36 cellular contexts compared by ENCODE assay signal in genomic region chr14:89319687-89320086, GRCh38.
"Had no signal": no experiment of that assay in that cellular context is flagged by ENCODE, and none has a peak within 500 bp of the region (broad histone marks: within the 10 kb centered on the region; RNA-seq: fewer than 3 reads in every experiment).

No MANE protein-coding gene starts in this region.

- H3K4me2 ChIP-seq: PC-9 had no signal

- H3K27me3 Mint-ChIP-seq: activated CD8-positive, alpha-beta T cell treated with anti-CD3 and anti-CD28 coated beads for 36 hours; activated T-helper 17 cell treated with anti-CD3 and anti-CD28 coated beads, Interleukin-2, amount 50 U/mL, for 72 hours; brain; T-cell had no signal

- H3K4me3 Mint-ChIP-seq: activated CD8-positive, alpha-beta T cell treated with anti-CD3 and anti-CD28 coated beads for 36 hours; activated T-cell treated with anti-CD3 and anti-CD28 coated beads, Interleukin-2, amount 50 U/mL, for 72 hours; activated T-helper 17 cell treated with anti-CD3 and anti-CD28 coated beads, Interleukin-2, amount 50 U/mL, for 72 hours; brain; T-cell had no signal

- DNase-seq: activated CD4-positive, alpha-beta T cell treated with anti-CD3 and anti-CD28 coated beads for 1 hour; activated CD4-positive, alpha-beta T cell treated with anti-CD3 and anti-CD28 coated beads for 48 hours; activated CD4-positive, CD25-positive, alpha-beta regulatory T cell; activated CD8-positive, alpha-beta T cell treated with anti-CD3 and anti-CD28 coated beads for 36 hours; activated effector memory CD4-positive, alpha-beta T cell treated with anti-CD3 and anti-CD28 coated beads, Interleukin-2, amount 50 U/mL, for 16 hours; activated naive CD4-positive, alpha-beta T cell; activated T-cell treated with anti-CD3 and anti-CD28 coated beads, Interleukin-2, amount 50 U/mL, for 1 hour; activated T-cell treated with anti-CD3 and anti-CD28 coated beads, Interleukin-2, amount 50 U/mL, for 72 hours; caudate nucleus; cerebellar nuclear complex; Karpas-422; KBM-7; MG63; NCI-H1048; NCI-H1436 treated with DMSO at 0.1 percent for 48 hours; NCI-H1694 treated with DMSO at 0.1 percent for 48 hours; NCI-H2029; NCI-H2107; NCI-H2171; NCI-H510A; NCI-H526; NCI-H748 treated with DMSO at 0.1 percent for 48 hours; NK-92 treated with Interleukin-12 subunit alpha and Interleukin-12 subunit beta, amount 100 ng/mL, for 24 hours; PC-9; SIG-M5; T-cell; T-helper 2 cell; T-helper 9 cell; WERI-Rb-1 had no signal

- H3K27me3 ChIP-seq: adrenal gland, MG63 had no signal

- H2AFZ ChIP-seq: PC-9 had no signal

- H3K9me3 ChIP-seq: adrenal gland, MG63 had no signal

- H3K27ac ChIP-seq: adrenal gland, PC-9, RWPE1, WERI-Rb-1 had no signal

- H3K4me1 ChIP-seq: adrenal gland had no signal

- H3K27ac Mint-ChIP-seq: activated CD8-positive, alpha-beta T cell treated with anti-CD3 and anti-CD28 coated beads for 36 hours; activated T-cell treated with anti-CD3 and anti-CD28 coated beads, Interleukin-2, amount 50 U/mL, for 72 hours; activated T-helper 17 cell treated with anti-CD3 and anti-CD28 coated beads, Interleukin-2, amount 50 U/mL, for 72 hours; brain had no signal

- H3K4me3 ChIP-seq: adrenal gland, MG63, PC-9 had no signal

- ATAC-seq: activated CD8-positive, alpha-beta T cell treated with anti-CD3 and anti-CD28 coated beads for 36 hours; activated naive CD4-positive, alpha-beta T cell treated with anti-CD3 and anti-CD28 coated beads, Interleukin-2, amount 50 U/mL, for 72 hours; activated T-cell treated with anti-CD3 and anti-CD28 coated beads, Interleukin-2, amount 50 U/mL, for 72 hours; activated T-helper 17 cell treated with anti-CD3 and anti-CD28 coated beads, Interleukin-2, amount 50 U/mL, for 72 hours; Right ventricle myocardium inferior; SK-N-SH treated with all-trans-retinoic acid at 6 μM for 48 hours; T-cell had no signal

- H3K36me3 ChIP-seq: adrenal gland, MG63, WERI-Rb-1 had no signal
